ENCODE assay signal across 8 cellular contexts in the genomic region with DNA sequence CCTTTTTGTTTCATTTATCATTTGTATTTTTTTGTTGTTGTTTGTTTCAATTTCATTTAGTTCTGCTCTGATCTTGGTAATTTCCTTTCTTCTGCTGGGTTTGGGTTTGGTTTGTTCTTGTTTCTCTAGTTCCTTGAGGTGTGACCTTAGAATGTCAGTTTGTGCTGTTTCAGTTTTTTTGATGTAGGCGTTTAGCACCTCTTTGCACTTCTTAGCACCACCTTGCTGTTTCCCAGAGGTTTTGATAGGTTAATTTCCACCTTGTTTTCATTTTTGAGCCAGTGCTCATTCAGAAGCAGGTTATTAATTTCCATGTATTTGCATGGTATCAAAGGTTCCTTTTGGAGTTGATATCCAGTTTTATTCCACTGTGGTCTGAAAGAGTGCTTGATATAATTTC. TPM values are rescaled to one million over a fixed set of nuclear protein-coding genes. Genes with fewer than 3 reads are reported as not detected.
DNase-seq lines count a peak whose midpoint lies in the region; ATAC-seq, FAIRE-seq and TF ChIP-seq lines count a peak whose summit lies in the region.
"Not testable (repeated sequence)": the region's sequence is repeated elsewhere in the genome, so short reads cannot be mapped to it uniquely, and the experiment has no call there.

No MANE protein-coding gene starts in this region.

- POLR2A ChIA-PET in T-cell (lab: Charles Lee) = not testable (repeated sequence)

- H3K27me3 Mint-ChIP-seq in T-cell; activated CD4-positive, alpha-beta T cell treated with anti-CD3 and anti-CD28 coated beads, Interleukin-2, amount 10 ng/mL, durations not matched to agents 24 days and 14 days; activated T-cell treated with anti-CD3 and anti-CD28 coated beads, Interleukin-2, amount 50 U/mL, for 72 hours (ENCODE audit: low read depth); activated naive CD8-positive, alpha-beta T cell; effector memory CD8-positive, alpha-beta T cell; natural killer cell (ENCODE audit: low read depth in 2 of 2); type B pancreatic cell: not testable (repeated sequence)

- not testable (repeated sequence) for TF ChIP-seq CTCF in natural killer cell (IDR thresholded peaks at IDR 0.05); type B pancreatic cell (conservative IDR thresholded peaks at IDR 0.05)

- peaks cover 25 to 33% (median 28%) of the 10 kb centered on the region in 3 donors for H3K4me1 Mint-ChIP-seq in T-cell
- H3K4me1 Mint-ChIP-seq in activated CD4-positive, alpha-beta T cell treated with anti-CD3 and anti-CD28 coated beads, Interleukin-2, amount 10 ng/mL, durations not matched to agents 24 days and 14 days = peaks cover 26% of the 10 kb centered on the region
- peaks cover 14% of the 10 kb centered on the region for H3K4me1 Mint-ChIP-seq in activated T-cell treated with anti-CD3 and anti-CD28 coated beads, Interleukin-2, amount 50 U/mL, for 72 hours (ENCODE audit: low read depth)
- peaks cover 23% of the 10 kb centered on the region for H3K4me1 Mint-ChIP-seq in activated naive CD8-positive, alpha-beta T cell (ENCODE audit: low read depth)
- peaks cover 29 to 46% of the 10 kb centered on the region in 2 donors for H3K4me1 Mint-ChIP-seq in effector memory CD8-positive, alpha-beta T cell (ENCODE audit: low read depth in 2 of 2)
- H3K4me1 Mint-ChIP-seq in natural killer cell = peaks cover 35 to 44% of the 10 kb centered on the region in 2 donors
- H3K4me1 Mint-ChIP-seq in type B pancreatic cell (ENCODE audit: unreplicated experiment) = not testable (repeated sequence)

- not testable (repeated sequence) for ATAC-seq in T-cell (replicated peaks in 1 of 4); activated T-cell treated with anti-CD3 and anti-CD28 coated beads, Interleukin-2, amount 50 U/mL, for 72 hours (replicated peaks in 1 of 2); effector memory CD8-positive, alpha-beta T cell (replicated peaks)
- peak; percentile 29 to 54 (median 32) for ATAC-seq in natural killer cell

- peaks cover 55% of the 10 kb centered on the region for H3K36me3 Mint-ChIP-seq in T-cell
- peaks cover 49% of the 10 kb centered on the region for H3K36me3 Mint-ChIP-seq in activated CD4-positive, alpha-beta T cell treated with anti-CD3 and anti-CD28 coated beads, Interleukin-2, amount 10 ng/mL, durations not matched to agents 24 days and 14 days (ENCODE audit: low read depth)
- peaks cover 13 to 17% of the 10 kb centered on the region in 2 donors for H3K36me3 Mint-ChIP-seq in activated T-cell treated with anti-CD3 and anti-CD28 coated beads, Interleukin-2, amount 50 U/mL, for 72 hours (ENCODE audit: insufficient read depth in 2 of 2)
- peaks cover 37% of the 10 kb centered on the region for H3K36me3 Mint-ChIP-seq in activated naive CD8-positive, alpha-beta T cell
- not testable (repeated sequence) for H3K36me3 Mint-ChIP-seq in effector memory CD8-positive, alpha-beta T cell (ENCODE audit: insufficient read depth)
- H3K36me3 Mint-ChIP-seq in natural killer cell = peaks cover 15% of the 10 kb centered on the region
- H3K36me3 Mint-ChIP-seq in type B pancreatic cell = peaks cover 58% of the 10 kb centered on the region

- not testable (repeated sequence) for H3K9me3 Mint-ChIP-seq in T-cell; activated T-cell treated with anti-CD3 and anti-CD28 coated beads, Interleukin-2, amount 50 U/mL, for 72 hours; effector memory CD8-positive, alpha-beta T cell; natural killer cell
- H3K9me3 Mint-ChIP-seq in activated CD4-positive, alpha-beta T cell treated with anti-CD3 and anti-CD28 coated beads, Interleukin-2, amount 10 ng/mL, durations not matched to agents 24 days and 14 days = peaks cover 24% of the 10 kb centered on the region
- H3K9me3 Mint-ChIP-seq in activated naive CD8-positive, alpha-beta T cell (ENCODE audit: low read depth) = peaks cover 12% of the 10 kb centered on the region
- peaks cover 23% of the 10 kb centered on the region for H3K9me3 Mint-ChIP-seq in type B pancreatic cell

- H3K4me3 Mint-ChIP-seq in T-cell = not testable (repeated sequence)
- peak overlapping the region; percentile 35 for H3K4me3 Mint-ChIP-seq in activated CD4-positive, alpha-beta T cell treated with anti-CD3 and anti-CD28 coated beads, Interleukin-2, amount 10 ng/mL, durations not matched to agents 24 days and 14 days
- peak overlapping the region in 1 of 2 donors; percentile 39 for H3K4me3 Mint-ChIP-seq in activated T-cell treated with anti-CD3 and anti-CD28 coated beads, Interleukin-2, amount 50 U/mL, for 72 hours
- H3K4me3 Mint-ChIP-seq in activated naive CD8-positive, alpha-beta T cell = peak overlapping the region; percentile 31
- H3K4me3 Mint-ChIP-seq in effector memory CD8-positive, alpha-beta T cell = peak overlapping the region; percentile 31 to 65
- peak overlapping the region; percentile 42 for H3K4me3 Mint-ChIP-seq in natural killer cell
- H3K4me3 Mint-ChIP-seq in type B pancreatic cell = peak overlapping the region; percentile 15

- FAIRE-seq in GM18507 (lab: Jason Lieb, UNC) = peak; percentile 48

- H3K27ac Mint-ChIP-seq in T-cell (peak overlapping the region; percentile 8 to 76), natural killer cell (peak overlapping the region; percentile 70 to 72)
- H3K27ac Mint-ChIP-seq in activated CD4-positive, alpha-beta T cell treated with anti-CD3 and anti-CD28 coated beads, Interleukin-2, amount 10 ng/mL, durations not matched to agents 24 days and 14 days = peak overlapping the region; percentile 81
- H3K27ac Mint-ChIP-seq in activated T-cell treated with anti-CD3 and anti-CD28 coated beads, Interleukin-2, amount 50 U/mL, for 72 hours = peak overlapping the region; percentile 55
- H3K27ac Mint-ChIP-seq in activated naive CD8-positive, alpha-beta T cell = peak overlapping the region; percentile 4
- H3K27ac Mint-ChIP-seq in effector memory CD8-positive, alpha-beta T cell = peak overlapping the region; percentile 83 to 86
- H3K27ac Mint-ChIP-seq in type B pancreatic cell = not testable (repeated sequence)

- intact Hi-C loops in activated CD4-positive, alpha-beta T cell treated with anti-CD3 and anti-CD28 coated beads, Interleukin-2, amount 10 ng/mL, durations not matched to agents 24 days and 14 days (cut with micrococcal nuclease) = loop anchor here (1.0 kb wide), 1 partner anchor 11 kb away; no protein-coding TSS in a partner anchor
- intact Hi-C loops in natural killer cell (cut with micrococcal nuclease) = not testable (repeated sequence)

- DNase-seq in GM18507 (ENCODE audit: extremely low spot score, insufficient read length, low read depth); T-cell; activated T-cell treated with anti-CD3 and anti-CD28 coated beads, Interleukin-2, amount 50 U/mL, for 72 hours; effector memory CD8-positive, alpha-beta T cell; natural killer cell; type B pancreatic cell (ENCODE audit: extremely low spot score, unreplicated experiment): not testable (repeated sequence)
- peak; percentile 62 for DNase-seq in activated CD4-positive, alpha-beta T cell treated with anti-CD3 and anti-CD28 coated beads, Interleukin-2, amount 10 ng/mL, durations not matched to agents 24 days and 14 days

- CTCF ChIA-PET in T-cell (lab: Charles Lee) = interaction anchor here (0.6 to 0.8 kb wide), 3 partner anchors 9 to 109 kb away, joined by 3 to 11 read pairs (median 3); no protein-coding TSS in a partner anchor

RNA-seq across cellular contexts. Expression of gene ARFIP1, which starts 60.0 kb away (rescaled TPM):
- total RNA-seq in T-cell (10 to 100 TPM in 4 of 5 donors, 1 to 10 TPM in 1; 8.2 to 16.3 (median 12.1) TPM), natural killer cell (10 to 100 TPM; 13.7 to 20.6 (median 14.6) TPM), type B pancreatic cell (ENCODE audit: low replicate concordance) (32.5 and 40.3 TPM in 2 replicates)
- 13.0 and 14.6 TPM in 2 replicates for total RNA-seq in activated CD4-positive, alpha-beta T cell treated with anti-CD3 and anti-CD28 coated beads, Interleukin-2, amount 10 ng/mL, durations not matched to agents 24 days and 14 days
- 10 to 100 TPM; 13.8 to 18.8 TPM for total RNA-seq in activated T-cell treated with anti-CD3 and anti-CD28 coated beads, Interleukin-2, amount 50 U/mL, for 72 hours
